In genomic region chr7:105531797-105532671, GRCh38 we compare ENCODE assay signal across 1 cellular context.
TF ChIP-seq lines count a peak whose summit lies in the region.

TSS of gene RINT1 (plus strand) at chr7:105532201. CDS start at chr7:105532316, 115 bp downstream.

TF ChIP-seq in K562, 482 proteins besides CTCF, POLR2A, EP300 and RAD21 (continued from another document and continues in another):
- TF ChIP-seq, protein P1, sequence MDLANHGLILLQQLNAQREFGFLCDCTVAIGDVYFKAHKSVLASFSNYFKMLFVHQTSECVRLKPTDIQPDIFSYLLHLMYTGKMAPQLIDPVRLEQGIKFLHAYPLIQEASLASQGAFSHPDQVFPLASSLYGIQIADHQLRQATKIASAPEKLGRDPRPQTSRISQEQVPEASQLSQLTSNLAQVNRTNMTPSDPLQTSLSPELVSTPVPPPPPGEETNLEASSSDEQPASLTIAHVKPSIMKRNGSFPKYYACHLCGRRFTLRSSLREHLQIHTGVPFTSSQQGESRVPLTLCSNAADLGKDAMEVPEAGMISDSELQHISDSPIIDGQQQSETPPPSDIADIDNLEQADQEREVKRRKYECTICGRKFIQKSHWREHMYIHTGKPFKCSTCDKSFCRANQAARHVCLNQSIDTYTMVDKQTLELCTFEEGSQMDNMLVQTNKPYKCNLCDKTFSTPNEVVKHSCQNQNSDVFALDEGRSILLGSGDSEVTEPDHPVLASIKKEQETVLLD (IDR thresholded peaks at IDR 0.05), result no peak; the same call in 1 of the 2 replicates
- TF ChIP-seq PHB2 (IDR thresholded peaks at IDR 0.05; ENCODE audit: low read depth) (no peak), U2AF1 (optimal IDR thresholded peaks at IDR 0.05; ENCODE audit: low read depth, low read length) (no peak), PCBP2 (IDR thresholded peaks at IDR 0.05; ENCODE audit: low read depth, low read length, poor library complexity, severe bottlenecking) (no peak), MGA (IDR thresholded peaks at IDR 0.05) (0 out of 2 replicates have a peak, but pooled peaks have one; percentile 22), RBM14 (IDR thresholded peaks at IDR 0.05; ENCODE audit: borderline replicate concordance, insufficient read depth, low read depth, low read length) (no peak), MYC (IDR thresholded peaks at IDR 0.05; ENCODE audit: low read depth, low read length) (peak; percentile 80), MYC (CRISPR knock-in tag; IDR thresholded peaks at IDR 0.05; ENCODE audit: borderline replicate concordance, low read depth) (peak; percentile 89; the same call in 1 of the 2 replicates), JUNB (CRISPR knock-in tag; conservative IDR thresholded peaks at IDR 0.05) (no peak), AFF1 (IDR thresholded peaks at IDR 0.05; ENCODE audit: low read depth in 1 of 2, partially characterized antibody in 2 of 2) (peak in 1 of 2 experiments; percentile 77), ZBTB9 (CRISPR knock-in tag; IDR thresholded peaks at IDR 0.05) (peak; percentile 94), RBM34 (IDR thresholded peaks at IDR 0.05; ENCODE audit: borderline replicate concordance, insufficient read depth, low read length) (no peak), ASH1L (IDR thresholded peaks at IDR 0.05; ENCODE audit: borderline replicate concordance, low read depth, partially characterized antibody) (no peak), ZNF217 (CRISPR knock-in tag; IDR thresholded peaks at IDR 0.05) (no peak), MXI1 (IDR thresholded peaks at IDR 0.05; ENCODE audit: low read depth, low read length) (no peak), MIER1 (IDR thresholded peaks at IDR 0.05; ENCODE audit: low read depth) (no peak; the same call in 1 of the 2 replicates), SMAD4 (CRISPR knock-in tag; conservative IDR thresholded peaks at IDR 0.05) (peak; percentile 63), ZNF232 (CRISPR knock-in tag; IDR thresholded peaks at IDR 0.05) (no peak), ZNF277 (CRISPR knock-in tag; IDR thresholded peaks at IDR 0.05; ENCODE audit: borderline replicate concordance) (no peak), TCF3 (CRISPR knock-in tag; IDR thresholded peaks at IDR 0.05) (peak; percentile 42), TOE1 (IDR thresholded peaks at IDR 0.05; ENCODE audit: borderline replicate concordance) (peak; percentile 76; the same call in 1 of the 2 replicates), TOE1 (CRISPR knock-in tag; IDR thresholded peaks at IDR 0.05; ENCODE audit: borderline replicate concordance, low read depth) (0 out of 2 replicates have a peak, but pooled peaks have one; percentile 7), BCOR (IDR thresholded peaks at IDR 0.05) (peak; percentile 7; the same call in 1 of the 2 replicates), DEAF1 (CRISPR knock-in tag; IDR thresholded peaks at IDR 0.05) (no peak), E2F3 (CRISPR knock-in tag; IDR thresholded peaks at IDR 0.05) (no peak), ZNF583 (CRISPR knock-in tag; IDR thresholded peaks at IDR 0.05) (no peak; the same call in 1 of the 2 replicates)
- TF ChIP-seq, protein P2, sequence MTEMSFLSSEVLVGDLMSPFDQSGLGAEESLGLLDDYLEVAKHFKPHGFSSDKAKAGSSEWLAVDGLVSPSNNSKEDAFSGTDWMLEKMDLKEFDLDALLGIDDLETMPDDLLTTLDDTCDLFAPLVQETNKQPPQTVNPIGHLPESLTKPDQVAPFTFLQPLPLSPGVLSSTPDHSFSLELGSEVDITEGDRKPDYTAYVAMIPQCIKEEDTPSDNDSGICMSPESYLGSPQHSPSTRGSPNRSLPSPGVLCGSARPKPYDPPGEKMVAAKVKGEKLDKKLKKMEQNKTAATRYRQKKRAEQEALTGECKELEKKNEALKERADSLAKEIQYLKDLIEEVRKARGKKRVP (CRISPR knock-in tag; IDR thresholded peaks at IDR 0.05), result no peak
- TF ChIP-seq, protein P3, sequence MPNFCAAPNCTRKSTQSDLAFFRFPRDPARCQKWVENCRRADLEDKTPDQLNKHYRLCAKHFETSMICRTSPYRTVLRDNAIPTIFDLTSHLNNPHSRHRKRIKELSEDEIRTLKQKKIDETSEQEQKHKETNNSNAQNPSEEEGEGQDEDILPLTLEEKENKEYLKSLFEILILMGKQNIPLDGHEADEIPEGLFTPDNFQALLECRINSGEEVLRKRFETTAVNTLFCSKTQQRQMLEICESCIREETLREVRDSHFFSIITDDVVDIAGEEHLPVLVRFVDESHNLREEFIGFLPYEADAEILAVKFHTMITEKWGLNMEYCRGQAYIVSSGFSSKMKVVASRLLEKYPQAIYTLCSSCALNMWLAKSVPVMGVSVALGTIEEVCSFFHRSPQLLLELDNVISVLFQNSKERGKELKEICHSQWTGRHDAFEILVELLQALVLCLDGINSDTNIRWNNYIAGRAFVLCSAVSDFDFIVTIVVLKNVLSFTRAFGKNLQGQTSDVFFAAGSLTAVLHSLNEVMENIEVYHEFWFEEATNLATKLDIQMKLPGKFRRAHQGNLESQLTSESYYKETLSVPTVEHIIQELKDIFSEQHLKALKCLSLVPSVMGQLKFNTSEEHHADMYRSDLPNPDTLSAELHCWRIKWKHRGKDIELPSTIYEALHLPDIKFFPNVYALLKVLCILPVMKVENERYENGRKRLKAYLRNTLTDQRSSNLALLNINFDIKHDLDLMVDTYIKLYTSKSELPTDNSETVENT (CRISPR knock-in tag; IDR thresholded peaks at IDR 0.05), result peak; percentile 100
